In the genomic region with DNA sequence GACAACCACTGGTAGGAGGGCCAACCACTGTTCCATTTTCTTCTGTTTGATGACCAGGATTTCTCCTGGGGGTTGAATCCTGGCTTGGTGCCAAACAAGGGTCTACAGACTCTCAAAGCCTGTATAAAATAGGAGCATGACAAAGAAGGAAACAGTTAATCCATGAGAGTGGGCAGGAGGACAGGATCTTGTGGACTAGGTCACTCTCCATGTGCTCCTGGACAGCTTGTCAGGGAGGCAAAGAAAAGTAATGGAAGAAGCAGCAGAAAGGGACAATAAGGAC, we compare ENCODE assay signal across 23 cellular contexts.
DNase-seq lines count a peak whose midpoint lies in the region; ATAC-seq, FAIRE-seq and TF ChIP-seq lines count a peak whose summit lies in the region.
"Had no signal": no experiment of that assay in that cellular context is flagged by ENCODE, and none has a peak within 500 bp of the region (broad histone marks: within the 10 kb centered on the region; RNA-seq: fewer than 3 reads in every experiment).

No MANE protein-coding gene starts in this region.

- no peak overlapping the region for H3K4me3 Mint-ChIP-seq in GM23338
- H3K4me3 Mint-ChIP-seq in brain: peak overlapping the region in 1 of 5 experiments; percentile 19
- peak overlapping the region; percentile 4 to 61 (median 9) for H3K4me3 Mint-ChIP-seq in nephron
- H3K4me3 Mint-ChIP-seq: activated naive CD8-positive, alpha-beta T cell treated with anti-CD3 and anti-CD28 coated beads, Interleukin-2, amount 50 U/mL, for 24 hours; endodermal cell; naive thymus-derived CD8-positive, alpha-beta T cell had no signal

- H3K4me1 Mint-ChIP-seq in GM23338 (no peaks in the 10 kb centered on the region; the same call in 2 of the 3 replicates), brain (peaks cover 37% of the 10 kb centered on the region), nephron (peaks cover 17% of the 10 kb centered on the region)
- H3K4me1 Mint-ChIP-seq: activated naive CD8-positive, alpha-beta T cell treated with anti-CD3 and anti-CD28 coated beads, Interleukin-2, amount 50 U/mL, for 24 hours; endodermal cell; naive thymus-derived CD8-positive, alpha-beta T cell had no signal

- H2AFZ ChIP-seq in GM23338: peak overlapping the region; percentile 64; the same call in 1 of the 2 replicates
- H2AFZ ChIP-seq: parathyroid adenoma had no signal

- no peaks in the 10 kb centered on the region for H4K20me1 ChIP-seq in GM23338 (replicated peaks; ENCODE audit: insufficient read depth)

- H3K27ac Mint-ChIP-seq in GM23338: no peak overlapping the region
- peak overlapping the region in 3 of 5 experiments; percentile 34 to 71 (median 44) for H3K27ac Mint-ChIP-seq in brain
- H3K27ac Mint-ChIP-seq in nephron: peak overlapping the region; percentile 87 to 94 (median 88)
- H3K27ac Mint-ChIP-seq: activated naive CD8-positive, alpha-beta T cell treated with anti-CD3 and anti-CD28 coated beads, Interleukin-2, amount 50 U/mL, for 24 hours; endodermal cell; naive thymus-derived CD8-positive, alpha-beta T cell had no signal

- H3K9me3 Mint-ChIP-seq in GM23338 (no peaks in the 10 kb centered on the region; the same call in 2 of the 3 replicates), brain (no peaks in the 10 kb centered on the region), nephron (no peaks in the 10 kb centered on the region)
- H3K9me3 Mint-ChIP-seq: activated naive CD8-positive, alpha-beta T cell treated with anti-CD3 and anti-CD28 coated beads, Interleukin-2, amount 50 U/mL, for 24 hours; endodermal cell; naive thymus-derived CD8-positive, alpha-beta T cell had no signal

- TF ChIP-seq CTCF in GM23338 (conservative IDR thresholded peaks at IDR 0.05; ENCODE audit: low read depth in 2 of 2) (no peak), brain (conservative IDR thresholded peaks at IDR 0.05) (no peak), nephron (IDR thresholded peaks at IDR 0.05; ENCODE audit: unreplicated experiment in 3 of 3) (no peak)

- ATAC-seq in GM23338 (no peak), GM19324 (IDR thresholded peaks at IDR 0.05; ENCODE audit: low FRiP score, unreplicated experiment) (no peak), GM18870 (IDR thresholded peaks at IDR 0.05; ENCODE audit: unreplicated experiment) (no peak)
- ATAC-seq: activated naive CD8-positive, alpha-beta T cell treated with anti-CD3 and anti-CD28 coated beads, Interleukin-2, amount 50 U/mL, for 24 hours; naive thymus-derived CD8-positive, alpha-beta T cell had no signal

- no peaks in the 10 kb centered on the region for H3K36me3 ChIP-seq in GM23338 (ENCODE audit: insufficient read depth)
- H3K36me3 ChIP-seq: brain microvascular endothelial cell had no signal

- H3K36me3 Mint-ChIP-seq in GM23338 (ENCODE audit: low read depth): no peaks in the 10 kb centered on the region
- H3K36me3 Mint-ChIP-seq in brain: no peaks in the 10 kb centered on the region
- no peaks in the 10 kb centered on the region for H3K36me3 Mint-ChIP-seq in nephron (ENCODE audit: low read depth)
- H3K36me3 Mint-ChIP-seq: naive thymus-derived CD8-positive, alpha-beta T cell had no signal

- H3K27me3 Mint-ChIP-seq in GM23338 (ENCODE audit: insufficient read depth, low read depth, poor library complexity) (peaks cover 2% of the 10 kb centered on the region), brain (no peaks in the 10 kb centered on the region), nephron (ENCODE audit: low read depth) (peaks cover 11% of the 10 kb centered on the region)

- H3K79me2 ChIP-seq in GM23338 (replicated peaks; ENCODE audit: insufficient read depth): no peaks in the 10 kb centered on the region
- H3K79me2 ChIP-seq: parathyroid adenoma had no signal

- H3K4me2 ChIP-seq in GM23338: no peak overlapping the region
- H3K4me2 ChIP-seq: SK-N-SH had no signal

- no peak overlapping the region for H3K4me3 ChIP-seq in GM23338

- H3K27ac ChIP-seq in GM23338 (ENCODE audit: low read depth): no peak overlapping the region
- H3K27ac ChIP-seq: brain microvascular endothelial cell, C4-2B, parathyroid adenoma had no signal

- H3K9me2 ChIP-seq in GM23338 (ENCODE audit: insufficient read depth): no peaks in the 10 kb centered on the region
- H3K9me2 ChIP-seq: SK-N-SH had no signal

- DNase-seq in GM18507 (ENCODE audit: extremely low spot score, insufficient read length, low read depth) (no peak), GM23338 (ENCODE audit: low spot score) (no peak), NCI-H2081 (lab: John Stamatoyannopoulos, UW) (no peak)
- no peak for DNase-seq in activated CD8-positive, alpha-beta memory T cell treated with anti-CD3 and anti-CD28 coated beads, Interleukin-2, amount 50 U/mL, for 48 hours
- DNase-seq: activated CD4-positive, alpha-beta T cell treated with anti-CD3 and anti-CD28 coated beads, Interleukin-2, amount 50 U/mL, for 48 hours; activated CD4-positive, CD25-positive, alpha-beta regulatory T cell; activated effector memory CD4-positive, alpha-beta T cell treated with Interleukin-2 at 50 U/mL for 16 hours; activated naive CD8-positive, alpha-beta T cell treated with anti-CD3 and anti-CD28 coated beads, Interleukin-2, amount 50 U/mL, for 24 hours; brain microvascular endothelial cell; endodermal cell; naive thymus-derived CD8-positive, alpha-beta T cell; NCI-H1092; NCI-H2029; NCI-H524; SK-N-SH; T-helper 9 cell had no signal

- FAIRE-seq in GM18507 (lab: Jason Lieb, UNC): peak; percentile 63
- FAIRE-seq: urothelium cell line had no signal

- no peaks in the 10 kb centered on the region for H3F3A ChIP-seq in GM23338 (replicated peaks; ENCODE audit: low read depth)

- H3K4me1 ChIP-seq in GM23338 (ENCODE audit: insufficient read depth): no peaks in the 10 kb centered on the region
- H3K4me1 ChIP-seq: parathyroid adenoma had no signal

- no peaks in the 10 kb centered on the region for H3K27me3 ChIP-seq in GM23338 (ENCODE audit: insufficient read depth)
- H3K27me3 ChIP-seq: brain microvascular endothelial cell had no signal

TF ChIP-seq in GM23338, 12 proteins besides CTCF, POLR2A, EP300 and RAD21 (continues in another document):
- TF ChIP-seq EZH2phosphoT487 (IDR thresholded peaks at IDR 0.05; ENCODE audit: unreplicated experiment) (no peak), POLR2AphosphoS5 (IDR thresholded peaks at IDR 0.05; ENCODE audit: low read depth) (no peak), NANOG (IDR thresholded peaks at IDR 0.05; ENCODE audit: borderline replicate concordance) (no peak)
- TF ChIP-seq, protein P1, sequence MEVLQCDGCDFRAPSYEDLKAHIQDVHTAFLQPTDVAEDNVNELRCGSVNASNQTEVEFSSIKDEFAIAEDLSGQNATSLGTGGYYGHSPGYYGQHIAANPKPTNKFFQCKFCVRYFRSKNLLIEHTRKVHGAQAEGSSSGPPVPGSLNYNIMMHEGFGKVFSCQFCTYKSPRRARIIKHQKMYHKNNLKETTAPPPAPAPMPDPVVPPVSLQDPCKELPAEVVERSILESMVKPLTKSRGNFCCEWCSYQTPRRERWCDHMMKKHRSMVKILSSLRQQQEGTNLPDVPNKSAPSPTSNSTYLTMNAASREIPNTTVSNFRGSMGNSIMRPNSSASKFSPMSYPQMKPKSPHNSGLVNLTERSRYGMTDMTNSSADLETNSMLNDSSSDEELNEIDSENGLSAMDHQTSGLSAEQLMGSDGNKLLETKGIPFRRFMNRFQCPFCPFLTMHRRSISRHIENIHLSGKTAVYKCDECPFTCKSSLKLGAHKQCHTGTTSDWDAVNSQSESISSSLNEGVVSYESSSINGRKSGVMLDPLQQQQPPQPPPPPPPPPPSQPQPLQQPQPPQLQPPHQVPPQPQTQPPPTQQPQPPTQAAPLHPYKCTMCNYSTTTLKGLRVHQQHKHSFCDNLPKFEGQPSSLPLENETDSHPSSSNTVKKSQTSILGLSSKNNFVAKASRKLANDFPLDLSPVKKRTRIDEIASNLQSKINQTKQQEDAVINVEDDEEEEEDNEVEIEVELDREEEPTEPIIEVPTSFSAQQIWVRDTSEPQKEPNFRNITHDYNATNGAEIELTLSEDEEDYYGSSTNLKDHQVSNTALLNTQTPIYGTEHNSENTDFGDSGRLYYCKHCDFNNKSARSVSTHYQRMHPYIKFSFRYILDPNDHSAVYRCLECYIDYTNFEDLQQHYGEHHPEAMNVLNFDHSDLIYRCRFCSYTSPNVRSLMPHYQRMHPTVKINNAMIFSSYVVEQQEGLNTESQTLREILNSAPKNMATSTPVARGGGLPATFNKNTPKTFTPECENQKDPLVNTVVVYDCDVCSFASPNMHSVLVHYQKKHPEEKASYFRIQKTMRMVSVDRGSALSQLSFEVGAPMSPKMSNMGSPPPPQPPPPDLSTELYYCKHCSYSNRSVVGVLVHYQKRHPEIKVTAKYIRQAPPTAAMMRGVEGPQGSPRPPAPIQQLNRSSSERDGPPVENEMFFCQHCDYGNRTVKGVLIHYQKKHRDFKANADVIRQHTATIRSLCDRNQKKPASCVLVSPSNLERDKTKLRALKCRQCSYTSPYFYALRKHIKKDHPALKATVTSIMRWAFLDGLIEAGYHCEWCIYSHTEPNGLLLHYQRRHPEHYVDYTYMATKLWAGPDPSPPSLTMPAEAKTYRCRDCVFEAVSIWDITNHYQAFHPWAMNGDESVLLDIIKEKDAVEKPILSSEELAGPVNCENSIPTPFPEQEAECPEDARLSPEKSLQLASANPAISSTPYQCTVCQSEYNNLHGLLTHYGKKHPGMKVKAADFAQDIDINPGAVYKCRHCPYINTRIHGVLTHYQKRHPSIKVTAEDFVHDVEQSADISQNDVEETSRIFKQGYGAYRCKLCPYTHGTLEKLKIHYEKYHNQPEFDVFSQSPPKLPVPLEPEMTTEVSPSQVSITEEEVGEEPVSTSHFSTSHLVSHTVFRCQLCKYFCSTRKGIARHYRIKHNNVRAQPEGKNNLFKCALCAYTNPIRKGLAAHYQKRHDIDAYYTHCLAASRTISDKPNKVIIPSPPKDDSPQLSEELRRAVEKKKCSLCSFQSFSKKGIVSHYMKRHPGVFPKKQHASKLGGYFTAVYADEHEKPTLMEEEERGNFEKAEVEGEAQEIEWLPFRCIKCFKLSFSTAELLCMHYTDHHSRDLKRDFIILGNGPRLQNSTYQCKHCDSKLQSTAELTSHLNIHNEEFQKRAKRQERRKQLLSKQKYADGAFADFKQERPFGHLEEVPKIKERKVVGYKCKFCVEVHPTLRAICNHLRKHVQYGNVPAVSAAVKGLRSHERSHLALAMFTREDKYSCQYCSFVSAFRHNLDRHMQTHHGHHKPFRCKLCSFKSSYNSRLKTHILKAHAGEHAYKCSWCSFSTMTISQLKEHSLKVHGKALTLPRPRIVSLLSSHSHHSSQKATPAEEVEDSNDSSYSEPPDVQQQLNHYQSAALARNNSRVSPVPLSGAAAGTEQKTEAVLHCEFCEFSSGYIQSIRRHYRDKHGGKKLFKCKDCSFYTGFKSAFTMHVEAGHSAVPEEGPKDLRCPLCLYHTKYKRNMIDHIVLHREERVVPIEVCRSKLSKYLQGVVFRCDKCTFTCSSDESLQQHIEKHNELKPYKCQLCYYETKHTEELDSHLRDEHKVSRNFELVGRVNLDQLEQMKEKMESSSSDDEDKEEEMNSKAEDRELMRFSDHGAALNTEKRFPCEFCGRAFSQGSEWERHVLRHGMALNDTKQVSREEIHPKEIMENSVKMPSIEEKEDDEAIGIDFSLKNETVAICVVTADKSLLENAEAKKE (CRISPR knock-in tag; IDR thresholded peaks at IDR 0.05): no peak
